29 cellular contexts compared by ENCODE assay signal in the genomic region with DNA sequence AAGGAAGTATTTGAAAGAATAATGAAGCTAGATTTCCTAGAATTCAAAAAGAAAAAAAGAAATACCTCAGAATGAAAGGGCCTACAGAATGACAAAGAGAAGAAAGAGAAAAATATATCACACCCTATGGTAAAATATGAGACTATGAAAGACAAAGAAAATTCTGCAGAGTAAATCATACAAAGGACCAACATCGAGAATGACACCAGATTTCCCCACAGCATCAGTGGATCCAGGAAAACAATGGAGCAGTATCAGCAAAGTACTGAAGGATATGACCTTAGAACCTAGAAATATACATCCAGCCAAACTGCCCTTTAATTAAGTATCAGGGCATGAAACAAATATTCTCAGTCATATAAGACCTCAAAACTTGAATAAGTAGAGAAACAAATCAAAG. TPM values are rescaled to one million over a fixed set of nuclear protein-coding genes. Genes with fewer than 3 reads are reported as not detected.
DNase-seq lines count a peak whose midpoint lies in the region; ATAC-seq and TF ChIP-seq lines count a peak whose summit lies in the region.
"Had no signal": no experiment of that assay in that cellular context is flagged by ENCODE, and none has a peak within 500 bp of the region (broad histone marks: within the 10 kb centered on the region; RNA-seq: fewer than 3 reads in every experiment).

No MANE protein-coding gene starts in this region.

- no peaks in the 10 kb centered on the region for H3K9me3 ChIP-seq in neutrophil
- H3K9me3 ChIP-seq in endodermal cell (ENCODE audit: control insufficient read depth, low read length), result peaks cover 7% of the 10 kb centered on the region
- H3K9me3 ChIP-seq: colonic mucosa, esophagus muscularis mucosa had no signal

- no peaks in the 10 kb centered on the region for H3K27me3 Mint-ChIP-seq in activated naive CD4-positive, alpha-beta T cell treated with anti-CD3 and anti-CD28 coated beads, Interleukin-2, amount 50 U/mL, for 24 hours
- no peaks in the 10 kb centered on the region for H3K27me3 Mint-ChIP-seq in activated T-helper 17 cell treated with anti-CD3 and anti-CD28 coated beads, Interleukin-2, amount 50 U/mL, for 72 hours
- peaks cover under 1% of the 10 kb centered on the region for H3K27me3 Mint-ChIP-seq in endodermal cell (ENCODE audit: insufficient read depth)
- H3K27me3 Mint-ChIP-seq: activated CD4-positive, alpha-beta T cell treated with anti-CD3 and anti-CD28 coated beads for 36 hours; type B pancreatic cell had no signal

- peaks cover 82% of the 10 kb centered on the region for H3K4me1 Mint-ChIP-seq in activated naive CD4-positive, alpha-beta T cell treated with anti-CD3 and anti-CD28 coated beads, Interleukin-2, amount 50 U/mL, for 24 hours
- H3K4me1 Mint-ChIP-seq in activated T-helper 17 cell treated with anti-CD3 and anti-CD28 coated beads, Interleukin-2, amount 50 U/mL, for 72 hours, result peaks cover 42% of the 10 kb centered on the region
- peaks cover 6% of the 10 kb centered on the region for H3K4me1 Mint-ChIP-seq in endodermal cell

- H3K9me3 Mint-ChIP-seq in activated naive CD4-positive, alpha-beta T cell treated with anti-CD3 and anti-CD28 coated beads, Interleukin-2, amount 50 U/mL, for 24 hours, result no peaks in the 10 kb centered on the region
- H3K9me3 Mint-ChIP-seq in activated T-helper 17 cell treated with anti-CD3 and anti-CD28 coated beads, Interleukin-2, amount 50 U/mL, for 72 hours, result no peaks in the 10 kb centered on the region
- H3K9me3 Mint-ChIP-seq in endodermal cell, result peaks cover 13% of the 10 kb centered on the region
- H3K9me3 Mint-ChIP-seq: type B pancreatic cell had no signal

- H3K27ac Mint-ChIP-seq in activated naive CD4-positive, alpha-beta T cell treated with anti-CD3 and anti-CD28 coated beads, Interleukin-2, amount 50 U/mL, for 24 hours, result peak overlapping the region; percentile 62
- peak overlapping the region; percentile 4 for H3K27ac Mint-ChIP-seq in activated T-helper 17 cell treated with anti-CD3 and anti-CD28 coated beads, Interleukin-2, amount 50 U/mL, for 72 hours
- no peak overlapping the region for H3K27ac Mint-ChIP-seq in endodermal cell
- H3K27ac Mint-ChIP-seq: activated CD4-positive, alpha-beta T cell treated with anti-CD3 and anti-CD28 coated beads for 36 hours; activated naive CD4-positive, alpha-beta T cell treated with anti-CD3 and anti-CD28 coated beads for 36 hours; HFFc6; T-helper 1 cell treated with Interleukin-12 subunit alpha and Interleukin-12 subunit beta and Interleukin-4 antibody, amounts not matched to agents 30 μg/mL and 1 μg/mL, for 36 hours; type B pancreatic cell had no signal

- no peak for DNase-seq in activated naive CD4-positive, alpha-beta T cell (lab: John Stamatoyannopoulos, UW)
- DNase-seq in NCI-H226, result peak; percentile 15
- DNase-seq in endodermal cell, result no peak
- DNase-seq in medulla oblongata (ENCODE audit: extremely low spot score), result no peak
- DNase-seq: activated CD4-positive, alpha-beta T cell treated with anti-CD3 and anti-CD28 coated beads for 36 hours; activated naive CD4-positive, alpha-beta T cell treated with anti-CD3 and anti-CD28 coated beads for 36 hours; activated T-cell treated with anti-CD3 and anti-CD28 coated beads, Interleukin-2, amount 50 U/mL, for 4 hours; Caco-2; colonic mucosa; effector memory CD4-positive, alpha-beta T cell; foreskin melanocyte; heart right ventricle; HFFc6; NCI-H1417; NCI-H2029 treated with DMSO at 0.1 percent for 48 hours; NCI-H748 treated with DMSO at 0.1 percent for 48 hours; stimulated activated CD4-positive, alpha-beta T cell treated with anti-CD3 and anti-CD28 coated beads, Interleukin-1b, Interleukin-23, amount 100 ng/mL, for 48 hours had no signal

- 17 to 47% methylated on average over 1 of the region's 1 CpG for WGBS in endodermal cell (ENCODE audit: insufficient coverage in 1 of 2, insufficient read length in 1 of 2), 2 experiments

- no peaks in the 10 kb centered on the region for H3K36me3 ChIP-seq in neutrophil
- H3K36me3 ChIP-seq in endodermal cell (ENCODE audit: control insufficient read depth, insufficient read depth, low read length), result no peaks in the 10 kb centered on the region
- H3K36me3 ChIP-seq: colonic mucosa, esophagus muscularis mucosa, heart right ventricle had no signal

- TF ChIP-seq CTCF in neutrophil (IDR thresholded peaks at IDR 0.05) (no peak), endodermal cell (conservative IDR thresholded peaks at IDR 0.05) (no peak)

- H3K4me1 ChIP-seq in neutrophil (ENCODE audit: control insufficient read depth in 1 of 2, insufficient read depth in 1 of 2, low read depth in 1 of 2, low read length in 1 of 2), result peaks cover 57 to 72% of the 10 kb centered on the region in 2 experiments
- no peaks in the 10 kb centered on the region for H3K4me1 ChIP-seq in endodermal cell (ENCODE audit: control insufficient read depth, insufficient read depth, low read length)
- H3K4me1 ChIP-seq: parathyroid adenoma had no signal

- H3K9ac ChIP-seq in endodermal cell (ENCODE audit: extremely low read depth, low read length, poor library complexity, severe bottlenecking), result no peak overlapping the region
- H3K9ac ChIP-seq: parathyroid adenoma had no signal

- no peak for ATAC-seq in activated T-helper 17 cell treated with anti-CD3 and anti-CD28 coated beads, Interleukin-2, amount 50 U/mL, for 72 hours (replicated peaks)
- no peak for ATAC-seq in HG02678 (IDR thresholded peaks at IDR 0.05; ENCODE audit: unreplicated experiment)
- ATAC-seq: activated CD4-positive, alpha-beta T cell treated with anti-CD3 and anti-CD28 coated beads for 36 hours; activated T-cell treated with anti-CD3 and anti-CD28 coated beads, Interleukin-2, amount 50 U/mL, for 4 hours; heart right ventricle had no signal

- no peak overlapping the region for H3K4me3 ChIP-seq in neutrophil (ENCODE audit: low read depth in 1 of 2, low read length in 1 of 2)
- H3K4me3 ChIP-seq in endodermal cell (ENCODE audit: low read length), result no peak overlapping the region
- H3K4me3 ChIP-seq: colonic mucosa, esophagus muscularis mucosa, heart right ventricle, lung, SK-N-MC, smooth muscle cell had no signal

- H3K4me3 Mint-ChIP-seq in activated naive CD4-positive, alpha-beta T cell treated with anti-CD3 and anti-CD28 coated beads, Interleukin-2, amount 50 U/mL, for 24 hours, result no peak overlapping the region
- no peak overlapping the region for H3K4me3 Mint-ChIP-seq in activated T-helper 17 cell treated with anti-CD3 and anti-CD28 coated beads, Interleukin-2, amount 50 U/mL, for 72 hours
- no peak overlapping the region for H3K4me3 Mint-ChIP-seq in endodermal cell
- H3K4me3 Mint-ChIP-seq: activated CD4-positive, alpha-beta T cell treated with anti-CD3 and anti-CD28 coated beads for 36 hours; activated naive CD4-positive, alpha-beta T cell treated with anti-CD3 and anti-CD28 coated beads for 36 hours; activated T-cell treated with anti-CD3 and anti-CD28 coated beads, Interleukin-2, amount 50 U/mL, for 4 hours; HFFc6; neural crest cell; T-helper 1 cell treated with Interleukin-12 subunit alpha and Interleukin-12 subunit beta and Interleukin-4 antibody, amounts not matched to agents 30 μg/mL and 1 μg/mL, for 36 hours; type B pancreatic cell had no signal

- peaks cover 2% of the 10 kb centered on the region for H3K36me3 Mint-ChIP-seq in activated naive CD4-positive, alpha-beta T cell treated with anti-CD3 and anti-CD28 coated beads, Interleukin-2, amount 50 U/mL, for 24 hours
- no peaks in the 10 kb centered on the region for H3K36me3 Mint-ChIP-seq in activated T-helper 17 cell treated with anti-CD3 and anti-CD28 coated beads, Interleukin-2, amount 50 U/mL, for 72 hours (ENCODE audit: low read depth)
- peaks cover 2% of the 10 kb centered on the region for H3K36me3 Mint-ChIP-seq in endodermal cell (ENCODE audit: low read depth)
- H3K36me3 Mint-ChIP-seq: type B pancreatic cell had no signal

- H3K27ac ChIP-seq in neutrophil (peak overlapping the region; percentile 94), endodermal cell (ENCODE audit: low read depth, low read length) (no peak overlapping the region)
- H3K27ac ChIP-seq: colonic mucosa, esophagus muscularis mucosa, parathyroid adenoma, SK-N-MC had no signal

- no peaks in the 10 kb centered on the region for H3K27me3 ChIP-seq in neutrophil
- no peaks in the 10 kb centered on the region for H3K27me3 ChIP-seq in endodermal cell (ENCODE audit: control insufficient read depth, insufficient read depth, low read length, poor library complexity, severe bottlenecking)
- H3K27me3 ChIP-seq: colonic mucosa, esophagus muscularis mucosa, heart right ventricle had no signal

RNA-seq across cellular contexts. Expression of a gene that starts 21.2 kb away (rescaled TPM):
- total RNA-seq in activated T-helper 17 cell treated with anti-CD3 and anti-CD28 coated beads, Interleukin-2, amount 50 U/mL, for 72 hours, result 10 to 100 TPM; 34.6 to 35.4 TPM
- total RNA-seq in endodermal cell, result 10 to 100 TPM; 14.1 to 27.7 TPM
- polyA plus RNA-seq in endodermal cell (2013, experiment 1 of 2), result 24.1 TPM
- 24.8 TPM for polyA plus RNA-seq in endodermal cell (2013, experiment 2 of 2)

RNA-seq across cellular contexts. Expression of a gene that starts 57.6 kb away (rescaled TPM):
- total RNA-seq in activated T-helper 17 cell treated with anti-CD3 and anti-CD28 coated beads, Interleukin-2, amount 50 U/mL, for 72 hours, result 10 to 100 TPM; 30.1 to 46.7 TPM
- total RNA-seq in endodermal cell, result 1 to 10 TPM; 4.1 to 5.3 TPM
- 11.6 TPM for polyA plus RNA-seq in endodermal cell (2013, experiment 1 of 2)
- polyA plus RNA-seq in endodermal cell (2013, experiment 2 of 2), result 8.9 TPM

Comparison
In these comparisons a context has a peak if more than half of its experiments do, and no peak if none do; other contexts are left out.
1. RNA of a gene that starts 57.6 kb away (total RNA-seq): 30.1 to 46.7 TPM in activated T-helper 17 cell treated with anti-CD3 and anti-CD28 coated beads, Interleukin-2, amount 50 U/mL, for 72 hours; 4.1 to 5.3 TPM in endodermal cell; every median in the first group is over 4 times any median in the second.